ENCODE assay signal across 8 cellular contexts in genomic region chr14:49971156-49972141, GRCh38.
DNase-seq lines count a peak whose midpoint lies in the region; ATAC-seq, FAIRE-seq and TF ChIP-seq lines count a peak whose summit lies in the region.

No MANE protein-coding gene starts in this region.

- H4K20me1 ChIP-seq in OCI-LY7 (ENCODE audit: insufficient read depth, low read length), result no peaks in the 10 kb centered on the region

- H3K9me2 ChIP-seq in OCI-LY7 (ENCODE audit: insufficient read depth, low read length), result no peaks in the 10 kb centered on the region

- POLR2A ChIA-PET in OCI-LY7 (lab: Charles Lee), result interaction anchor here (0.6 to 11.5 kb wide), 33 partner anchors 9 to 839 kb away, joined by 3 to 261 read pairs (median 5); partner anchors contain the start of genes ARF6, LRR1 and VCPKMT

- intact Hi-C loops in OCI-LY7 (cut with micrococcal nuclease; ENCODE audit: unreplicated experiment), result loop anchor here (1.0 to 10.0 kb wide), 7 partner anchors 11 to 377 kb away; partner anchors contain the start of genes LRR1, MGAT2 and RPL36AL

- H3K36me3 ChIP-seq in OCI-LY7 (ENCODE audit: insufficient read depth, low read length) (no peaks in the 10 kb centered on the region), liver (ENCODE audit: control insufficient read depth in 4 of 4, insufficient read depth in 3 of 4, low read depth in 1 of 4, low read length in 3 of 4) (no peaks in the 10 kb centered on the region), thoracic aorta (no peaks in the 10 kb centered on the region)

- H3K36me3 Mint-ChIP-seq in activated naive CD4-positive, alpha-beta T cell treated with anti-CD3 and anti-CD28 coated beads, Interleukin-2, amount 50 U/mL, for 24 hours, result no peaks in the 10 kb centered on the region

- CTCF ChIA-PET in OCI-LY7 (lab: Charles Lee; ENCODE audit: unreplicated experiment), result interaction anchor here (0.5 to 1.2 kb wide), 8 partner anchors 7 to 889 kb away, joined by 3 to 7 read pairs (median 4); partner anchors contain the start of gene VCPKMT

- ATAC-seq in GM18868 (IDR thresholded peaks at IDR 0.05; ENCODE audit: unreplicated experiment) (peak; percentile 92), HG02981 (IDR thresholded peaks at IDR 0.05; ENCODE audit: unreplicated experiment) (peak; percentile 94), thoracic aorta (ENCODE audit: insufficient number of reproducible peaks, low FRiP score, low read depth) (no peak)

- 71% methylated on average over 9 of the region's 9 CpGs for WGBS in liver

- no peak for TF ChIP-seq RAD21 in liver (IDR thresholded peaks at IDR 0.05)

- DNase-seq in OCI-LY7 (ENCODE audit: low spot score) (peak; percentile 97), thoracic aorta (ENCODE audit: low spot score) (no peak), NCI-H2081 (lab: John Stamatoyannopoulos, UW) (no peak)

- peak overlapping the region in 1 of 2 donors; percentile 18 for H3K9ac ChIP-seq in liver (ENCODE audit: low read depth in 1 of 2, low read length in 2 of 2)

- peak overlapping the region; percentile 89 for H3K4me3 Mint-ChIP-seq in activated naive CD4-positive, alpha-beta T cell treated with anti-CD3 and anti-CD28 coated beads, Interleukin-2, amount 50 U/mL, for 24 hours

- peak overlapping the region; percentile 94 for H3K27ac Mint-ChIP-seq in activated naive CD4-positive, alpha-beta T cell treated with anti-CD3 and anti-CD28 coated beads, Interleukin-2, amount 50 U/mL, for 24 hours

- H3K27me3 Mint-ChIP-seq in activated naive CD4-positive, alpha-beta T cell treated with anti-CD3 and anti-CD28 coated beads, Interleukin-2, amount 50 U/mL, for 24 hours, result no peaks in the 10 kb centered on the region

- peak; percentile 35 for FAIRE-seq in A204.1 (lab: Jason Lieb, UNC)

- TSS peak; percentile 87 for BruUV-seq in OCI-LY7 (replicated peaks; lab: Mats Ljungman, UMichigan)

- TF ChIP-seq CTCF in OCI-LY7 (conservative IDR thresholded peaks at IDR 0.05; ENCODE audit: low read length) (no peak), liver (IDR thresholded peaks at IDR 0.05; ENCODE audit: low read depth, low read length, missing input control) (no peak), thoracic aorta (IDR thresholded peaks at IDR 0.05) (no peak)

- peak overlapping the region; percentile 79 for H3K4me2 ChIP-seq in OCI-LY7 (ENCODE audit: low read length)

- H3K27me3 ChIP-seq in liver (ENCODE audit: control insufficient read depth in 4 of 4, insufficient read depth in 4 of 4, low read length in 3 of 4) (no peaks in the 10 kb centered on the region), thoracic aorta (replicated peaks; ENCODE audit: insufficient read depth) (no peaks in the 10 kb centered on the region)

- H3K9me3 Mint-ChIP-seq in activated naive CD4-positive, alpha-beta T cell treated with anti-CD3 and anti-CD28 coated beads, Interleukin-2, amount 50 U/mL, for 24 hours, result no peaks in the 10 kb centered on the region

- H3K4me1 ChIP-seq in OCI-LY7 (ENCODE audit: insufficient read depth, low read length, poor library complexity, severe bottlenecking), result peaks cover 81% of the 10 kb centered on the region
- H3K4me1 ChIP-seq in liver (ENCODE audit: control insufficient read depth in 4 of 4, insufficient read depth in 4 of 4, low read length in 3 of 4), result peaks cover 15 to 33% (median 28%) of the 10 kb centered on the region in 4 donors
- H3K4me1 ChIP-seq in thoracic aorta (ENCODE audit: control insufficient read depth in 1 of 2, low read depth in 2 of 2), result peaks cover 44 to 63% of the 10 kb centered on the region in 2 donors

- H3K4me1 Mint-ChIP-seq in activated naive CD4-positive, alpha-beta T cell treated with anti-CD3 and anti-CD28 coated beads, Interleukin-2, amount 50 U/mL, for 24 hours, result peaks cover 64% of the 10 kb centered on the region

- H2AFZ ChIP-seq in OCI-LY7 (ENCODE audit: low read length), result peak overlapping the region; percentile 63; the same call in 1 of the 2 replicates

- peak overlapping the region; percentile 65 for H3K4me3 ChIP-seq in OCI-LY7 (ENCODE audit: low read depth, low read length, poor library complexity, severe bottlenecking)
- no peak overlapping the region for H3K4me3 ChIP-seq in liver (ENCODE audit: low read depth in 1 of 3, low read length in 3 of 3)
- H3K4me3 ChIP-seq in thoracic aorta, result peak overlapping the region; percentile 36

- H3K9me3 ChIP-seq in OCI-LY7 (ENCODE audit: low read length) (no peaks in the 10 kb centered on the region), liver (ENCODE audit: control insufficient read depth in 4 of 4, low read length in 3 of 4) (no peaks in the 10 kb centered on the region), thoracic aorta (no peaks in the 10 kb centered on the region)

- H3K27ac ChIP-seq in OCI-LY7 (ENCODE audit: low read depth, low read length, poor library complexity, severe bottlenecking), result peak overlapping the region; percentile 99
- peak overlapping the region; percentile 62 to 75 for H3K27ac ChIP-seq in liver (ENCODE audit: low read depth in 1 of 2, low read length in 2 of 2)
- H3K27ac ChIP-seq in thoracic aorta, result peak overlapping the region in 1 of 2 donors; percentile 87

- peaks cover 26% of the 10 kb centered on the region; the same call in 1 of the 2 replicates for H3K79me2 ChIP-seq in OCI-LY7 (ENCODE audit: insufficient read depth, low read depth, low read length)

TF ChIP-seq in liver, 16 proteins besides CTCF, POLR2A, EP300 and RAD21:
- TF ChIP-seq FOXA1 (IDR thresholded peaks at IDR 0.05), result no peak
- TF ChIP-seq HNF4A (conservative IDR thresholded peaks at IDR 0.05), result no peak
- TF ChIP-seq EGR1 (IDR thresholded peaks at IDR 0.05; ENCODE audit: low read depth in 2 of 2), result no peak
- TF ChIP-seq, protein P1, sequence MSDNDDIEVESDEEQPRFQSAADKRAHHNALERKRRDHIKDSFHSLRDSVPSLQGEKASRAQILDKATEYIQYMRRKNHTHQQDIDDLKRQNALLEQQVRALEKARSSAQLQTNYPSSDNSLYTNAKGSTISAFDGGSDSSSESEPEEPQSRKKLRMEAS (IDR thresholded peaks at IDR 0.05), result no peak
- no peak for TF ChIP-seq JUND (IDR thresholded peaks at IDR 0.05)
- no peak for TF ChIP-seq ZBTB33 (IDR thresholded peaks at IDR 0.05)
- no peak for TF ChIP-seq GABPA (IDR thresholded peaks at IDR 0.05 in 1 of 2, conservative IDR thresholded peaks at IDR 0.05 in 1 of 2)
- no peak for TF ChIP-seq FOXA2 (IDR thresholded peaks at IDR 0.05)
- TF ChIP-seq NR2F2 (IDR thresholded peaks at IDR 0.05), result no peak
TF ChIP-seq in liver: peak in this region for 0.

Comparison
In these comparisons a context has a peak if more than half of its experiments do, and no peak if none do; other contexts are left out.
1. H3K4me3 ChIP-seq: peak in OCI-LY7 (single experiment) and thoracic aorta (single experiment); none in liver (0 of 3).